ENCODE assay signal across 17 cellular contexts in genomic region chr11:9070740-9071476, GRCh38.
"Had no signal": no experiment of that assay in that cellular context is flagged by ENCODE, and none has a peak within 500 bp of the region (broad histone marks: within the 10 kb centered on the region; RNA-seq: fewer than 3 reads in every experiment).

No MANE protein-coding gene starts in this region.

- H3K36me3 Mint-ChIP-seq: mesothelial cell of epicardium; stimulated activated memory B cell treated with anti-CD40 and anti-IgM and Interleukin-4, amounts not matched to agents 10 μg/mL and 1 μg/mL and 100 μg/mL, for 72 hours had no signal

- H3K27ac Mint-ChIP-seq: activated CD4-positive, alpha-beta T cell treated with anti-CD3 and anti-CD28 coated beads, Interleukin-2, amount 10 ng/mL, durations not matched to agents 7 days and 5 days; activated T-cell treated with anti-CD3 and anti-CD28 coated beads, Interleukin-2, amount 50 U/mL, for 72 hours; effector memory CD8-positive, alpha-beta T cell; mesothelial cell of epicardium; stimulated activated memory B cell treated with anti-CD40 and anti-IgM and Interleukin-4, amounts not matched to agents 10 μg/mL and 1 μg/mL and 100 μg/mL, for 72 hours; T-helper 1 cell treated with Interleukin-12 subunit alpha and Interleukin-12 subunit beta and Interleukin-4 antibody, amounts not matched to agents 30 μg/mL and 1 μg/mL, for 36 hours had no signal

- DNase-seq: activated CD4-positive, alpha-beta T cell treated with anti-CD3 and anti-CD28 coated beads, Interleukin-2, amount 10 ng/mL, durations not matched to agents 7 days and 5 days; activated effector memory CD4-positive, alpha-beta T cell treated with anti-CD3 and anti-CD28 coated beads, Interleukin-2, amount 50 U/mL, for 16 hours; activated naive CD4-positive, alpha-beta T cell treated with anti-CD3 and anti-CD28 coated beads, Interleukin-2, amount 50 U/mL, for 16 hours; activated T-cell treated with anti-CD3 and anti-CD28 coated beads, Interleukin-2, amount 50 U/mL, for 72 hours; aorta; effector memory CD8-positive, alpha-beta T cell; left cardiac atrium; lower lobe of right lung; stimulated activated CD4-positive, alpha-beta T cell treated with anti-CD3 and anti-CD28 coated beads, Interleukin-4, amount 100 ng/mL, for 24 hours; testis; upper lobe of left lung had no signal

- H3K4me1 Mint-ChIP-seq: activated CD4-positive, alpha-beta T cell treated with anti-CD3 and anti-CD28 coated beads, Interleukin-2, amount 10 ng/mL, durations not matched to agents 7 days and 5 days; stimulated activated memory B cell treated with anti-CD40 and anti-IgM and Interleukin-4, amounts not matched to agents 10 μg/mL and 1 μg/mL and 100 μg/mL, for 72 hours had no signal

- H3K4me3 Mint-ChIP-seq: activated CD4-positive, alpha-beta T cell treated with anti-CD3 and anti-CD28 coated beads, Interleukin-2, amount 10 ng/mL, durations not matched to agents 7 days and 5 days; activated T-cell treated with anti-CD3 and anti-CD28 coated beads, Interleukin-2, amount 50 U/mL, for 72 hours; effector memory CD8-positive, alpha-beta T cell; mesothelial cell of epicardium; nephron; stimulated activated memory B cell treated with anti-CD40 and anti-IgM and Interleukin-4, amounts not matched to agents 10 μg/mL and 1 μg/mL and 100 μg/mL, for 72 hours; T-helper 1 cell treated with Interleukin-12 subunit alpha and Interleukin-12 subunit beta and Interleukin-4 antibody, amounts not matched to agents 30 μg/mL and 1 μg/mL, for 36 hours had no signal

- H3K9me3 Mint-ChIP-seq: activated CD4-positive, alpha-beta T cell treated with anti-CD3 and anti-CD28 coated beads, Interleukin-2, amount 10 ng/mL, durations not matched to agents 7 days and 5 days; activated T-cell treated with anti-CD3 and anti-CD28 coated beads, Interleukin-2, amount 50 U/mL, for 72 hours; effector memory CD8-positive, alpha-beta T cell; mesothelial cell of epicardium; nephron; stimulated activated memory B cell treated with anti-CD40 and anti-IgM and Interleukin-4, amounts not matched to agents 10 μg/mL and 1 μg/mL and 100 μg/mL, for 72 hours; T-helper 1 cell treated with Interleukin-12 subunit alpha and Interleukin-12 subunit beta and Interleukin-4 antibody, amounts not matched to agents 30 μg/mL and 1 μg/mL, for 36 hours had no signal

- ATAC-seq: activated CD4-positive, CD25-positive, alpha-beta regulatory T cell treated with anti-CD3 and anti-CD28 coated beads, Interleukin-2, amount 50 U/mL, for 24 hours; effector memory CD8-positive, alpha-beta T cell; left cardiac atrium; lower lobe of right lung; sciatic nerve; stimulated activated memory B cell treated with anti-CD40 and anti-IgM and Interleukin-4, amounts not matched to agents 10 μg/mL and 1 μg/mL and 100 μg/mL, for 72 hours had no signal
